1 cellular context compared by ENCODE assay signal in the genomic region with DNA sequence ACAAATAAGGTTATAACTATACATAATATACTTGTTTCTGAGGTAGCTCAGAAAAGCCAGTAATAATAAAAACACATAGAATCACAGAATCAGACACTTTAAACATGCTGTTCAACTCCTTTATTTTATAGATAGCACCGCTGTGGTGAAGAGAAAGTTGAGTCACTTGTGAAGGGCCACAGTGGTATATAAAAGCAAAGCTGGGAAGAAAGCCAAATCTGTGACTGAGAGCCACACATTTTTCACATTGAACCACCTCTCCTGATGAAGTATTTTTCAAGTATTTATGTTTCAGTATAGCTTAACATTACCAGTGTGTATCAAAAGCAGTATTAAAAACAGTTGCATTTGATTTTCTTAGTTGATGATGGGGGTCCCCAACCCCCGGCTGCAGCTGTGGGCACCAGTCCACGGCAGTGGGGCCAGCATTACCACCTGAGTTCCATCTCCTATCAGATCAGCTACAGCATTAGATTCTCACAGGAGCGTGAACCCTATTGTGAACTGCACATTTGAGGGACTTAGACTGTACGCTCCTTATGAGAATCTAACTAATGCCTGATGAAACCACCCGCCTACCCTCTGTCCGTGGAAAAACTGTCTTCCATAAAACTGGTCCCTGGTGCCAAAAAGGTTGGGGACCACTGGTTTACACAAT.
TF ChIP-seq lines count a peak whose summit lies in the region.

No MANE protein-coding gene starts in this region.

TF ChIP-seq in HEK293, 187 proteins besides CTCF, POLR2A, EP300 and RAD21 (continued from another document):
- TF ChIP-seq, protein P1, sequence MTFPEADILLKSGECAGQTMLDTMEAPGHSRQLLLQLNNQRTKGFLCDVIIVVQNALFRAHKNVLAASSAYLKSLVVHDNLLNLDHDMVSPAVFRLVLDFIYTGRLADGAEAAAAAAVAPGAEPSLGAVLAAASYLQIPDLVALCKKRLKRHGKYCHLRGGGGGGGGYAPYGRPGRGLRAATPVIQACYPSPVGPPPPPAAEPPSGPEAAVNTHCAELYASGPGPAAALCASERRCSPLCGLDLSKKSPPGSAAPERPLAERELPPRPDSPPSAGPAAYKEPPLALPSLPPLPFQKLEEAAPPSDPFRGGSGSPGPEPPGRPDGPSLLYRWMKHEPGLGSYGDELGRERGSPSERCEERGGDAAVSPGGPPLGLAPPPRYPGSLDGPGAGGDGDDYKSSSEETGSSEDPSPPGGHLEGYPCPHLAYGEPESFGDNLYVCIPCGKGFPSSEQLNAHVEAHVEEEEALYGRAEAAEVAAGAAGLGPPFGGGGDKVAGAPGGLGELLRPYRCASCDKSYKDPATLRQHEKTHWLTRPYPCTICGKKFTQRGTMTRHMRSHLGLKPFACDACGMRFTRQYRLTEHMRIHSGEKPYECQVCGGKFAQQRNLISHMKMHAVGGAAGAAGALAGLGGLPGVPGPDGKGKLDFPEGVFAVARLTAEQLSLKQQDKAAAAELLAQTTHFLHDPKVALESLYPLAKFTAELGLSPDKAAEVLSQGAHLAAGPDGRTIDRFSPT (tag by site-specific recombination; IDR thresholded peaks at IDR 0.05): no peak
TF ChIP-seq in HEK293: peak in this region for 2.
